19 cellular contexts compared by ENCODE assay signal in the genomic region with DNA sequence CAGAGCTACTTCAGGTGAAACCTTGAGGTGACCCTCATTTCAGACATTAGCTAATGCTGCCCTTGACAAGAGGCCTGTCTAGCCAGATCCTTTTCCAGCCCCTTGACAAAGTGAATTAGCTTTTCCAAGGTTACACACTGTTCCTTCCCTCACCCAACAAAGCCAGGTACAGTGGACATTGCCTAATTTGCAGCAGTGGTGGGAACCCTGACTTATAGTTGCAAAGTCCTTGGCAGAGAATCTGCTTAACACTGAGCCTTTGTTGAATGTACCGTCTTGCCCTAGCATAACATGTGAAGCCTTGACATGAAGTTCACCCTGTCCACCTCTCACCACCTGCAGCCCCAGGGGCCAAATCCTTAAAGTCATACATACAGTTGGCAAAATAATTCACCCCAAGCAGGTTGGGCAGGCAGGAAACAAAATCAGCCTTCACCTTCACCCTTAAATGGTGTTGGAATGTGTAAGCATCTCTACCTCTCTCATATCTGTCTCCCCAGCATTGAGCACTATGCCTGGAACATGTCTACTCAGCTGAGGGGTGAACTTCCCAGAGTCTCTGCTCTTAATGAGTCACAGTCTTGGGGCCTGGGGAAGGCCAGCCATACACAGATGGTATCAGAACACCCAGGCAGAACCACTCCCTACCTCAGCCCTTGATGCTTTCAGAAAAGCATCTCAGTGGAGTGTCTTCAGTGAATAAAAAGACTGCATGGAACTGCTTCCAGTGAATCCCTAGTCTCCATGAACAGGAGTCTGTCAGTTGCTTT. TPM values are rescaled to one million over a fixed set of nuclear protein-coding genes. Genes with fewer than 3 reads are reported as not detected.
A peak's percentile ranks its signal among the peaks of the same experiment; 100 is the strongest.
DNase-seq lines count a peak whose midpoint lies in the region; ATAC-seq and TF ChIP-seq lines count a peak whose summit lies in the region.
"Not testable (repeated sequence)": the region's sequence is repeated elsewhere in the genome, so short reads cannot be mapped to it uniquely, and the experiment has no call there.
"Had no signal": no experiment of that assay in that cellular context is flagged by ENCODE, and none has a peak within 500 bp of the region (broad histone marks: within the 10 kb centered on the region; RNA-seq: fewer than 3 reads in every experiment).

No MANE protein-coding gene starts in this region.

- not testable (repeated sequence) for H3K9me2 ChIP-seq in SK-N-SH

- H4K20me1 ChIP-seq in SK-N-SH (ENCODE audit: insufficient read depth); fibroblast of lung (ENCODE audit: control insufficient read depth, extremely low read depth, insufficient read depth, low read length): not testable (repeated sequence)

- H3K4me2 ChIP-seq in SK-N-SH = peak overlapping the region; percentile 50
- not testable (repeated sequence) for H3K4me2 ChIP-seq in fibroblast of lung (ENCODE audit: extremely low read depth, insufficient read depth, low read length)

- not testable (repeated sequence) for H3F3A ChIP-seq in SK-N-SH (replicated peaks; ENCODE audit: insufficient read depth)

- not testable (repeated sequence) for TF ChIP-seq CTCF in SK-N-SH (IDR thresholded peaks at IDR 0.05); cardiac fibroblast (IDR thresholded peaks at IDR 0.05; ENCODE audit: low read depth, low read length); fibroblast of lung (conservative IDR thresholded peaks at IDR 0.05 in 1 of 2, IDR thresholded peaks at IDR 0.05 in 1 of 2; ENCODE audit: low read depth in 1 of 2, low read length in 2 of 2); omental fat pad (IDR thresholded peaks at IDR 0.05); stomach (IDR thresholded peaks at IDR 0.05)

- DNase-seq in A172 (ENCODE audit: low spot score) = peak; percentile 35
- DNase-seq in HS-27A (ENCODE audit: low read depth) = peak; percentile 35
- DNase-seq in SK-N-SH; left lobe of liver (ENCODE audit: low spot score); omental fat pad (ENCODE audit: low spot score); stomach: not testable (repeated sequence)
- peak; percentile 27 to 44 for DNase-seq in cardiac fibroblast (ENCODE audit: low read depth in 2 of 2)
- peak; percentile 34 to 77 for DNase-seq in fibroblast of lung (ENCODE audit: low read depth in 2 of 2)

- H3K4me1 ChIP-seq in SK-N-SH (ENCODE audit: control insufficient read depth in 1 of 2, insufficient read depth in 2 of 2, low read depth in 1 of 2, low read length in 1 of 2); fibroblast of lung (ENCODE audit: control insufficient read depth, extremely low read depth, insufficient read depth, low read length): not testable (repeated sequence)
- H3K4me1 ChIP-seq in stomach = peaks cover 0 to 15% (median 11%) of the 10 kb centered on the region in 4 donors

- not testable (repeated sequence) for TF ChIP-seq RAD21 in SK-N-SH (IDR thresholded peaks at IDR 0.05; ENCODE audit: low read length)

- CTCF ChIA-PET in SK-N-SH (lab: Yijun Ruan, JAX) = interaction anchor here (0.9 to 1.3 kb wide), 3 partner anchors 10 to 122 kb away, joined by 3 to 4 read pairs (median 3); no protein-coding TSS in a partner anchor

- not testable (repeated sequence) for H3K9ac ChIP-seq in SK-N-SH; fibroblast of lung (ENCODE audit: insufficient read depth, low read length)

- H3K79me2 ChIP-seq in SK-N-SH (ENCODE audit: insufficient read depth); fibroblast of lung (ENCODE audit: control insufficient read depth, insufficient read depth, low read length): not testable (repeated sequence)

- 91% methylated on average over 1 of the region's 1 CpG for WGBS in SK-N-SH (ENCODE audit: low lambda C conversion rate)
- 32 to 59% (median 46%) methylated on average over 1 of the region's 1 CpG for WGBS in stomach, 5 donors

- not testable (repeated sequence) for H3K4me3 ChIP-seq in SK-N-SH (ENCODE audit: low read depth in 2 of 2, low read length in 1 of 2); cardiac fibroblast (replicated peaks in 1 of 2; ENCODE audit: low read depth in 2 of 2, low read length in 2 of 2); fibroblast of lung (replicated peaks in 1 of 4; ENCODE audit: control extremely low read depth in 1 of 4, insufficient read depth in 1 of 4, low read depth in 3 of 4, low read length in 4 of 4); stomach

- not testable (repeated sequence) for H3K9me3 ChIP-seq in SK-N-SH; fibroblast of lung (ENCODE audit: control insufficient read depth, insufficient read depth, low read depth, low read length); stomach

- peak; percentile 23 for ATAC-seq in left lobe of liver
- peak; percentile 65 for ATAC-seq in omental fat pad (ENCODE audit: low FRiP score)

- not testable (repeated sequence) for TF ChIP-seq POLR2A in stomach (IDR thresholded peaks at IDR 0.05)

- not testable (repeated sequence) for H2AFZ ChIP-seq in SK-N-SH (ENCODE audit: low read depth); fibroblast of lung (ENCODE audit: low read length)

- TF ChIP-seq EP300 in SK-N-SH (IDR thresholded peaks at IDR 0.05; ENCODE audit: borderline replicate concordance in 1 of 2, low read depth in 1 of 2, low read length in 1 of 2); stomach (IDR thresholded peaks at IDR 0.05): not testable (repeated sequence)

- POLR2A ChIA-PET in SK-N-SH (lab: Yijun Ruan, JAX) = not testable (repeated sequence)

- not testable (repeated sequence) for H3K27ac ChIP-seq in SK-N-SH (ENCODE audit: low read depth in 2 of 2, low read length in 1 of 2); fibroblast of lung (ENCODE audit: insufficient read depth, low read length)
- peak overlapping the region in 4 of 5 donors; percentile 2 to 44 (median 12) for H3K27ac ChIP-seq in stomach

- H3K27me3 ChIP-seq in SK-N-SH (ENCODE audit: insufficient read depth); fibroblast of lung (ENCODE audit: control insufficient read depth, insufficient read depth, low read length); stomach: not testable (repeated sequence)

- intact Hi-C loops in stomach (cut with DNase I; ENCODE audit: low total_unique reads) = not testable (repeated sequence)

- H3K36me3 ChIP-seq in SK-N-SH (replicated peaks in 1 of 2; ENCODE audit: control insufficient read depth in 1 of 2, insufficient read depth in 2 of 2, low read length in 1 of 2); fibroblast of lung (ENCODE audit: control insufficient read depth, insufficient read depth, low read length); stomach: not testable (repeated sequence)

RNA-seq across cellular contexts. Expression of a gene that starts 46.5 kb away (rescaled TPM):
- not detected in 2 replicates for total RNA-seq in A172 (2014; rRNA removed; shearing (Covaris generic))
- not detected in 2 replicates for polyA plus RNA-seq in SK-N-SH (2012; rRNA removed)
- polyA plus RNA-seq in SK-N-SH (2012; cell fraction: cytosol; rRNA removed) = not detected in 2 replicates
- polyA plus RNA-seq in SK-N-SH (2012; cell fraction: nucleus; rRNA removed) = not detected in 2 replicates
- not detected in 2 replicates for total RNA-seq in fibroblast of lung
- polyA plus RNA-seq in fibroblast of lung = not detected in 2 replicates
- not detected in 2 replicates for polyA plus RNA-seq in fibroblast of lung (2012)
- not detected in 2 replicates for polyA minus RNA-seq in fibroblast of lung (ENCODE audit: low replicate concordance)
- not detected for total RNA-seq in left lobe of liver
- not detected for total RNA-seq in omental fat pad
- total RNA-seq in stomach = not detected
- polyA plus RNA-seq in stomach = not detected
- total RNA-seq: activated CD4-positive, alpha-beta T cell treated with anti-CD3 and anti-CD28 coated beads, Interleukin-2, amount 10 ng/mL, durations not matched to agents 24 days and 14 days; activated T-helper 2 cell treated with anti-CD3 and anti-CD28 coated beads, Interferon-gamma antibody, Interleukin-2, Interleukin-4, amounts not matched to agents 10 μg/mL and 5 μg/mL and 100 μg/mL, durations not matched to agents 14 hours and 24 hours and 36 hours; dermis microvascular lymphatic vessel endothelial cell; H7; left ventricle myocardium superior; mononuclear cell; natural killer cell treated with Interleukin-12 subunit alpha and Interleukin-12 subunit beta and Interleukin-15 and Interleukin-18, amount 100 ng/mL, for 72 hours; ovary; renal cortical epithelial cell; tibial nerve; WTC11 had no signal
